14 cellular contexts compared by ENCODE assay signal in genomic region chr5:163079618-163080017, GRCh38.
DNase-seq lines count a peak whose midpoint lies in the region; ATAC-seq and TF ChIP-seq lines count a peak whose summit lies in the region.
"Had no signal": no experiment of that assay in that cellular context is flagged by ENCODE, and none has a peak within 500 bp of the region (broad histone marks: within the 10 kb centered on the region; RNA-seq: fewer than 3 reads in every experiment).

No MANE protein-coding gene starts in this region.

- TF ChIP-seq POLR2A in suprapubic skin (IDR thresholded peaks at IDR 0.05): no peak

- TF ChIP-seq EP300 in suprapubic skin (IDR thresholded peaks at IDR 0.05): no peak

- POLR2A ChIA-PET in WTC11 (lab: Charles Lee): no interaction called here

- CTCF ChIA-PET in WTC11 (lab: Charles Lee): interaction anchor here (0.7 to 2.0 kb wide), 5 partner anchors 9 to 411 kb away, joined by 3 to 13 read pairs (median 7); no protein-coding TSS in a partner anchor

- H3K36me3 ChIP-seq in suprapubic skin: no peaks in the 10 kb centered on the region

- H3K4me3 ChIP-seq in suprapubic skin: no peak overlapping the region

- H3K36me3 Mint-ChIP-seq in WTC11: peaks cover 10% of the 10 kb centered on the region
- H3K36me3 Mint-ChIP-seq: brain, mesothelial cell of epicardium had no signal

- no peaks in the 10 kb centered on the region for H3K4me1 Mint-ChIP-seq in WTC11
- H3K4me1 Mint-ChIP-seq: brain, mesothelial cell of epicardium had no signal

- H3K27me3 Mint-ChIP-seq in WTC11 (ENCODE audit: low read depth): no peaks in the 10 kb centered on the region

- peak; percentile 6 for DNase-seq in ELR (ENCODE audit: low read depth)
- peak; percentile 41 for DNase-seq in WTC11 (ENCODE audit: low spot score)
- no peak for DNase-seq in kidney tubule cell (ENCODE audit: low spot score)
- no peak for DNase-seq in suprapubic skin (ENCODE audit: low spot score in 2 of 2)
- no peak for DNase-seq in activated CD8-positive, alpha-beta memory T cell treated with anti-CD3 and anti-CD28 coated beads for 24 hours
- DNase-seq in NCI-H345 treated with DMSO at 0.1 percent for 48 hours (lab: John Stamatoyannopoulos, UW; ENCODE audit: unreplicated experiment): no peak
- DNase-seq: activated CD4-positive, alpha-beta T cell treated with anti-CD3 and anti-CD28 coated beads, Interleukin-2, amount 50 U/mL, for 1 hour; C1 segment of cervical spinal cord; NCI-H774; substantia nigra had no signal

- peaks cover 25% of the 10 kb centered on the region for H3K9me3 Mint-ChIP-seq in WTC11

- H3K27me3 ChIP-seq in suprapubic skin: no peaks in the 10 kb centered on the region

- no peak overlapping the region for H3K27ac Mint-ChIP-seq in WTC11
- H3K27ac Mint-ChIP-seq: brain, mesothelial cell of epicardium had no signal

- H3K9me3 ChIP-seq in suprapubic skin: peaks cover 7% of the 10 kb centered on the region

- no peak overlapping the region for H3K27ac ChIP-seq in suprapubic skin

- no peaks in the 10 kb centered on the region for H3K4me1 ChIP-seq in suprapubic skin

- peak; percentile 62 for ATAC-seq in GM19438 (IDR thresholded peaks at IDR 0.05; ENCODE audit: low read depth, unreplicated experiment)
- ATAC-seq in HG03439 (IDR thresholded peaks at IDR 0.05; ENCODE audit: unreplicated experiment): peak; percentile 71
- ATAC-seq in WTC11: no peak

- TF ChIP-seq CTCF in WTC11 (IDR thresholded peaks at IDR 0.05): peak; percentile 42
- no peak for TF ChIP-seq CTCF in suprapubic skin (IDR thresholded peaks at IDR 0.05)

- 79% methylated on average over 3 of the region's 3 CpGs for WGBS in suprapubic skin

- H3K4me3 Mint-ChIP-seq in WTC11: no peak overlapping the region
- H3K4me3 Mint-ChIP-seq: brain, mesothelial cell of epicardium had no signal

TF ChIP-seq in WTC11, 78 proteins besides CTCF, POLR2A, EP300 and RAD21:
- TF ChIP-seq USF2 (CRISPR knock-in tag; IDR thresholded peaks at IDR 0.05) (no peak), HMGA2 (CRISPR knock-in tag; IDR thresholded peaks at IDR 0.05) (no peak), GABPB1 (CRISPR knock-in tag; IDR thresholded peaks at IDR 0.05) (no peak)

Comparison
In these comparisons a context has a peak if more than half of its experiments do, and no peak if none do; other contexts are left out.
1. DNase-seq: peak in ELR (single experiment) and WTC11 (single experiment); none in kidney tubule cell (single experiment), suprapubic skin (0 of 2), activated CD8-positive, alpha-beta memory T cell treated with anti-CD3 and anti-CD28 coated beads for 24 hours (single experiment) and NCI-H345 treated with DMSO at 0.1 percent for 48 hours (single experiment).